Comparison of ENCODE assay signal across 12 cellular contexts in the genomic region with DNA sequence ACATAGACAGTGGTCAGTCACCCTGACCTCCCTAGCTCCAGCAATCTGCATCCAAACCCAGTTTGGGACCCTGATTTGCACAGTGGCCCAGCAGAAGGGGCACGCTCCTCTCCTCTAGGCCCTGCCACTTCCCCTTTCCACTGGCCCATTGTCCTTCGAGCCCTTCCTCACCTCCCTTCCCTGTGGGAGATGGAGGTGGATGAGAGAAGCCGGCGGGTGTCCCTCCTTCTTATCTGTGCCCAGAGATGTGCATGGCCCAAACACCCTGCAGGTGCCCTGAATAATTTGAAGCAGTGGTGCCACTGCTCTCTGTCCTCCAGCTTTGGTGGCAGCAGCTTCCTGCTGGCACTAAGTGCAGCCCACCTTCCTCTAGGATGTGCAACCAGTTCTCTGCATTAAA.
"Had no signal": no experiment of that assay in that cellular context is flagged by ENCODE, and none has a peak within 500 bp of the region (broad histone marks: within the 10 kb centered on the region; RNA-seq: fewer than 3 reads in every experiment).

No MANE protein-coding gene starts in this region.

- H3K27me3 ChIP-seq: brain microvascular endothelial cell, upper lobe of right lung had no signal

- H3K4me3 ChIP-seq: spleen, thoracic aorta, upper lobe of right lung had no signal

- H3K9me3 ChIP-seq: thoracic aorta, upper lobe of right lung had no signal

- H3K4me1 ChIP-seq: spleen, upper lobe of right lung had no signal

- H3K27ac ChIP-seq: brain microvascular endothelial cell, spleen, thoracic aorta, upper lobe of right lung had no signal

- DNase-seq: activated CD4-positive, alpha-beta T cell treated with anti-CD3 and anti-CD28 coated beads, Interleukin-2, amount 10 ng/mL, durations not matched to agents 7 days and 5 days; activated CD8-positive, alpha-beta memory T cell treated with anti-CD3 and anti-CD28 coated beads, Interleukin-2, amount 50 U/mL, for 4 hours; activated naive CD4-positive, alpha-beta T cell treated with anti-CD3 and anti-CD28 coated beads, Interleukin-2, amount 50 U/mL, for 16 hours; brain microvascular endothelial cell; central memory CD4-positive, alpha-beta T cell; erythroblast; occipital lobe; posterior cingulate gyrus; spleen; stimulated activated CD4-positive, alpha-beta T cell treated with anti-CD3 and anti-CD28 coated beads, Interleukin-4, amount 100 ng/mL, for 4 hours had no signal

- H3K36me3 ChIP-seq: brain microvascular endothelial cell, spleen, thoracic aorta, upper lobe of right lung had no signal
